In the genomic region with DNA sequence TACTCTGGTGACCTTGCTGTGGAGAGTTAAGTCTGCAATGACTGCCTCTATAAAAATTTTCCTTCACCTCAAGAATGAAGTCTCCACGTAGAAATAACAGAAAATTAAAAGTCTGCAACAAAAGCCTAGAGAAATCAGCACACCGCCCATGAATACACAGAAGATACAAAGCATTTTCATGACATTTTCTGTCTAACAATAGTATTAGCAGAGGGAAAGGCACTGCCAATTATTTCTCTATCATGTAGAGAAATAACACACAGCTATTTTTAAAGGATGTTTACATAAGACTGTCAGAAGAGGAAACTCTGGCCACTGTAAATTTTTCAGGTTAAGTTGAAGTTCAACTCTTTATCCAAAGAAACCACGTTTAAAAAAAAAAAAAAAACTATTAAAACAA, we compare ENCODE assay signal across 23 cellular contexts.
DNase-seq lines count a peak whose midpoint lies in the region; ATAC-seq and TF ChIP-seq lines count a peak whose summit lies in the region.
"Had no signal": no experiment of that assay in that cellular context is flagged by ENCODE, and none has a peak within 500 bp of the region (broad histone marks: within the 10 kb centered on the region; RNA-seq: fewer than 3 reads in every experiment).

No MANE protein-coding gene starts in this region.

- WGBS in heart left ventricle, 4 donors, result 14 to 25% (median 19%) methylated on average over 3 of the region's 3 CpGs
- 58% methylated on average over 3 of the region's 3 CpGs for WGBS in smooth muscle cell (ENCODE audit: low lambda C conversion rate)

- H3K27me3 ChIP-seq in heart left ventricle (no peaks in the 10 kb centered on the region), smooth muscle cell (ENCODE audit: low read depth) (no peaks in the 10 kb centered on the region), upper lobe of right lung (no peaks in the 10 kb centered on the region)
- no peaks in the 10 kb centered on the region for H3K27me3 ChIP-seq in effector memory CD4-positive, alpha-beta T cell (replicated peaks; ENCODE audit: control insufficient read depth, insufficient read depth, low read length, poor library complexity, severe bottlenecking)
- H3K27me3 ChIP-seq: BLaER1, brain microvascular endothelial cell, foreskin keratinocyte, SJCRH30, vagina had no signal

- peak in 3 of 4 donors; percentile 45 to 69 (median 46) for ATAC-seq in heart left ventricle
- no peak for ATAC-seq in left cardiac atrium
- no peak for ATAC-seq in upper lobe of right lung
- ATAC-seq in GM18861 (IDR thresholded peaks at IDR 0.05; ENCODE audit: unreplicated experiment), result no peak
- ATAC-seq: activated T-helper 17 cell treated with anti-CD3 and anti-CD28 coated beads, Interleukin-2, amount 50 U/mL, for 72 hours; foreskin keratinocyte had no signal

- TF ChIP-seq CTCF in heart left ventricle (IDR thresholded peaks at IDR 0.05), result no peak
- no peak for TF ChIP-seq CTCF in smooth muscle cell (IDR thresholded peaks at IDR 0.05; ENCODE audit: borderline replicate concordance, insufficient read depth, poor library complexity, severe bottlenecking)
- no peak for TF ChIP-seq CTCF in upper lobe of right lung (IDR thresholded peaks at IDR 0.05)

- H3K4me3 ChIP-seq in heart left ventricle (no peak overlapping the region), smooth muscle cell (no peak overlapping the region), upper lobe of right lung (no peak overlapping the region)
- no peak overlapping the region for H3K4me3 ChIP-seq in effector memory CD4-positive, alpha-beta T cell (ENCODE audit: insufficient read depth, low read depth, low read length, poor library complexity, severe bottlenecking)
- H3K4me3 ChIP-seq: BLaER1, GM23248, SJCRH30, vagina had no signal

- H3K9me3 ChIP-seq in heart left ventricle (no peaks in the 10 kb centered on the region), smooth muscle cell (replicated peaks; ENCODE audit: low read depth) (no peaks in the 10 kb centered on the region), upper lobe of right lung (no peaks in the 10 kb centered on the region)
- no peaks in the 10 kb centered on the region for H3K9me3 ChIP-seq in effector memory CD4-positive, alpha-beta T cell (ENCODE audit: control insufficient read depth, low read length)
- H3K9me3 ChIP-seq: vagina had no signal

- H3K36me3 ChIP-seq in heart left ventricle (no peaks in the 10 kb centered on the region), smooth muscle cell (ENCODE audit: low read depth) (no peaks in the 10 kb centered on the region), upper lobe of right lung (no peaks in the 10 kb centered on the region)
- H3K36me3 ChIP-seq in effector memory CD4-positive, alpha-beta T cell (ENCODE audit: control insufficient read depth, insufficient read depth, low read length), result no peaks in the 10 kb centered on the region
- H3K36me3 ChIP-seq: BLaER1, brain microvascular endothelial cell, SJCRH30, vagina had no signal

- no peak overlapping the region for H3K9ac ChIP-seq in smooth muscle cell (ENCODE audit: low read depth)
- H3K9ac ChIP-seq: BLaER1, GM23248 had no signal

- H3K4me1 ChIP-seq in heart left ventricle (peaks cover 3 to 79% (median 58%) of the 10 kb centered on the region in 12 donors), smooth muscle cell (ENCODE audit: low read depth) (peaks cover 7% of the 10 kb centered on the region), upper lobe of right lung (peaks cover 55% of the 10 kb centered on the region)
- no peaks in the 10 kb centered on the region for H3K4me1 ChIP-seq in effector memory CD4-positive, alpha-beta T cell (ENCODE audit: control insufficient read depth, insufficient read depth, low read length, poor library complexity, severe bottlenecking)
- H3K4me1 ChIP-seq: BLaER1, SJCRH30 had no signal

- H3K27ac ChIP-seq in heart left ventricle (peak overlapping the region in 8 of 12 donors; percentile 3 to 45 (median 24)), smooth muscle cell (ENCODE audit: low read depth) (peak overlapping the region; percentile 31), upper lobe of right lung (no peak overlapping the region)
- H3K27ac ChIP-seq in effector memory CD4-positive, alpha-beta T cell (ENCODE audit: insufficient read depth, low read length, poor library complexity, severe bottlenecking), result no peak overlapping the region
- H3K27ac ChIP-seq: BLaER1, brain microvascular endothelial cell, foreskin keratinocyte, GM23248, SJCRH30, vagina had no signal

- no peak for TF ChIP-seq POLR2A in heart left ventricle (IDR thresholded peaks at IDR 0.05)

- no peak for DNase-seq in heart left ventricle
- no peak for DNase-seq in left cardiac atrium
- DNase-seq in astrocyte of the hippocampus (ENCODE audit: low read depth, low spot score), result peak; percentile 60
- peak; percentile 48 for DNase-seq in iris pigment epithelial cell (ENCODE audit: low read depth)
- no peak for DNase-seq in smooth muscle cell (lab: John Stamatoyannopoulos, UW; ENCODE audit: unreplicated experiment)
- no peak for DNase-seq in effector memory CD4-positive, alpha-beta T cell
- DNase-seq in upper lobe of right lung, result no peak
- DNase-seq: activated CD4-positive, alpha-beta T cell treated with anti-CD3 and anti-CD28 coated beads, Interleukin-2, amount 10 ng/mL, durations not matched to agents 7 days and 5 days; activated naive CD8-positive, alpha-beta T cell treated with anti-CD3 and anti-CD28 coated beads for 36 hours; brain microvascular endothelial cell; cortex of kidney; foreskin keratinocyte; GM23248; NCI-H187; NCI-H2227 treated with DMSO at 0.1 percent for 48 hours; NCI-H82; right cardiac atrium; SJCRH30; stimulated activated CD8-positive, alpha-beta memory T cell treated with anti-CD3 and anti-CD28 coated beads, Interleukin-4, amount 100 ng/mL, for 48 hours had no signal

- no peak overlapping the region for H3K4me2 ChIP-seq in smooth muscle cell
- H3K4me2 ChIP-seq: BLaER1 had no signal

- H2AFZ ChIP-seq in smooth muscle cell (ENCODE audit: low read depth), result no peak overlapping the region
- H2AFZ ChIP-seq: GM23248 had no signal

- intact Hi-C loops in heart left ventricle (cut with DNase I), result loop anchor here in 2 of 10 donors (5.0 to 10.0 kb wide), 2 partner anchors 71 to 79 kb away; partner anchors contain the start of gene GSK3B (in 1 of the 2)
- intact Hi-C loops in left cardiac atrium (cut with DNase I), result no loop called here
- intact Hi-C loops in upper lobe of right lung (cut with DNase I), result no loop called here

- no peaks in the 10 kb centered on the region for H3F3A ChIP-seq in smooth muscle cell (ENCODE audit: low read depth)

- H4K20me1 ChIP-seq in smooth muscle cell (ENCODE audit: low read depth), result peaks cover 100% of the 10 kb centered on the region

- peaks cover 100% of the 10 kb centered on the region for H3K79me2 ChIP-seq in smooth muscle cell (ENCODE audit: low read depth)

Comparison
In these comparisons a context has a peak if more than half of its experiments do, and no peak if none do; other contexts are left out.
1. ATAC-seq: peak in heart left ventricle (3 of 4); none in left cardiac atrium (0 of 2), upper lobe of right lung (single experiment) and GM18861 (single experiment).
2. DNase-seq: peak in astrocyte of the hippocampus (single experiment) and iris pigment epithelial cell (single experiment); none in heart left ventricle (0 of 5), left cardiac atrium (single experiment), smooth muscle cell (single experiment), effector memory CD4-positive, alpha-beta T cell (0 of 3) and upper lobe of right lung (single experiment).
3. H3K27ac ChIP-seq: peak in heart left ventricle (8 of 12) and smooth muscle cell (single experiment); none in effector memory CD4-positive, alpha-beta T cell (single experiment) and upper lobe of right lung (single experiment).